Comparison of ENCODE assay signal across 9 cellular contexts in the genomic region with DNA sequence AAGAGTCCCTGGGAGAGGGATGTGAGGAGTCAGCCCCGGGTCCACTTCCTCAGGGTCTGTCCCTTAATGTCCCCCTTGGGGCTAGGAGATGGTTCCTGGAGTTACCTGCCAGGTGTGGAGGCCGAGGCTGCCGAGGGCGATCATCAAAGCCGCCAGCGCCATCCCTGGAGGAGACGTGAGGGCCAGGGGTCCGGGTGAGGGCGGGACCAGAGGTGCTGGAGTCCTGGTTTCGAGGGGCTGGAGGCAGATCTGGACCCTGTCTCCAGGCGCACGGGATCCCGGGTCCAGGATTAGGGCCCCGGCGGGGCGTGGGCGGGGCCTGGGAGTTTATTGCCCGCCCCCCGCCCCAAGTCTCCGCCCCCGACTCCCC. TPM values are rescaled to one million over a fixed set of nuclear protein-coding genes. Genes with fewer than 3 reads are reported as not detected.
A peak's percentile ranks its signal among the peaks of the same experiment; 100 is the strongest.
DNase-seq lines count a peak whose midpoint lies in the region; ATAC-seq and TF ChIP-seq lines count a peak whose summit lies in the region.
"Had no signal": no experiment of that assay in that cellular context is flagged by ENCODE, and none has a peak within 500 bp of the region (broad histone marks: within the 10 kb centered on the region; RNA-seq: fewer than 3 reads in every experiment).

A gene with protein sequence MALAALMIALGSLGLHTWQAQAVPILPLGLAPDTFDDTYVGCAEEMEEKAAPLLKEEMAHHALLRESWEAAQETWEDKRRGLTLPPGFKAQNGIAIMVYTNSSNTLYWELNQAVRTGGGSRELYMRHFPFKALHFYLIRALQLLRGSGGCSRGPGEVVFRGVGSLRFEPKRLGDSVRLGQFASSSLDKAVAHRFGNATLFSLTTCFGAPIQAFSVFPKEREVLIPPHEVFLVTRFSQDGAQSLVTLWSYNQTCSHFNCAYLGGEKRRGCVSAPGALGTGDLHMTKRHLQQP (minus strand): TSS at position 292 of the 370 bp plus-strand sequence. CDS start 130 bp downstream, at position 162.

- H3K4me1 ChIP-seq in CD4-positive, alpha-beta memory T cell (ENCODE audit: insufficient read depth, low read length) = peaks cover 10% of the 10 kb centered on the region
- peaks cover 6% of the 10 kb centered on the region for H3K4me1 ChIP-seq in parathyroid adenoma

- H3K4me3 ChIP-seq in CD4-positive, alpha-beta memory T cell (ENCODE audit: low read length in 2 of 2) = peak within 1 kb of the TSS in 1 of 2 donors; percentile 51
- peak within 1 kb of the TSS; percentile 80 for H3K4me3 ChIP-seq in SK-N-MC
- H3K4me3 ChIP-seq in fibroblast of mammary gland (ENCODE audit: control insufficient read depth, low read depth, low read length) = peak within 1 kb of the TSS; percentile 43
- peak within 1 kb of the TSS; percentile 53 for H3K4me3 ChIP-seq in parathyroid adenoma (ENCODE audit: low read depth, low read length)

- peak within 1 kb of the TSS; percentile 70 for H3K4me2 ChIP-seq in parathyroid adenoma (ENCODE audit: low read length)

- H3K9me3 Mint-ChIP-seq in CD4-positive, alpha-beta memory T cell = no peaks in the 10 kb centered on the region

- POLR2A ChIA-PET in CD4-positive, alpha-beta memory T cell (lab: Charles Lee; ENCODE audit: partially characterized antibody) = no interaction called here

- H3K9ac ChIP-seq in SK-N-MC (ENCODE audit: insufficient read length) = peak within 1 kb of the TSS; percentile 47
- H3K9ac ChIP-seq in parathyroid adenoma = no peak within 1 kb of the TSS

- H3K4me1 Mint-ChIP-seq in CD4-positive, alpha-beta memory T cell = peaks cover 3 to 13% (median 9%) of the 10 kb centered on the region in 4 donors

- no peak for TF ChIP-seq CTCF in fibroblast of mammary gland (conservative IDR thresholded peaks at IDR 0.05; ENCODE audit: control insufficient read depth, insufficient read depth, low read depth, low read length)
- TF ChIP-seq CTCF in parathyroid adenoma (IDR thresholded peaks at IDR 0.05) = no peak

- intact Hi-C loops in CD4-positive, alpha-beta memory T cell (cut with micrococcal nuclease) = no loop called here

- peaks cover 5% of the 10 kb centered on the region for H3K27me3 ChIP-seq in CD4-positive, alpha-beta memory T cell (ENCODE audit: insufficient read depth, low read length)
- H3K27me3 ChIP-seq in parathyroid adenoma (ENCODE audit: control insufficient read depth, insufficient read depth, low read length) = no peaks in the 10 kb centered on the region

- H3K27ac Mint-ChIP-seq in CD4-positive, alpha-beta memory T cell = peak within 1 kb of the TSS in 3 of 7 donors; percentile 37 to 82 (median 41)

- no peak for ATAC-seq in GM19035 (IDR thresholded peaks at IDR 0.05; ENCODE audit: unreplicated experiment)

- H2AFZ ChIP-seq in parathyroid adenoma = peak within 1 kb of the TSS; percentile 77

- CTCF ChIA-PET in CD4-positive, alpha-beta memory T cell (lab: Charles Lee; ENCODE audit: partially characterized antibody) = no interaction called here

- H3K27me3 Mint-ChIP-seq in CD4-positive, alpha-beta memory T cell = peaks cover 11 to 17% of the 10 kb centered on the region in 2 donors

- H3K4me3 Mint-ChIP-seq in CD4-positive, alpha-beta memory T cell = peak within 1 kb of the TSS; percentile 67 to 91 (median 80)

- DNase-seq in CD4-positive, alpha-beta memory T cell = no peak
- no peak for DNase-seq in SK-N-MC (ENCODE audit: low read depth, low spot score)
- DNase-seq in fibroblast of mammary gland (ENCODE audit: low read depth) = no peak
- no peak for DNase-seq in DMS79 (lab: John Stamatoyannopoulos, UW)
- DNase-seq in stimulated activated CD4-positive, alpha-beta T cell treated with anti-CD3 and anti-CD28 coated beads, Interleukin-1b, Interleukin-23, amount 100 ng/mL, for 48 hours = no peak
- no peak for DNase-seq in SW 1271 (lab: John Stamatoyannopoulos, UW)

- H3K9me3 ChIP-seq in CD4-positive, alpha-beta memory T cell (ENCODE audit: control insufficient read depth in 1 of 2, low read length in 2 of 2) = no peaks in the 10 kb centered on the region
- H3K9me3 ChIP-seq in SK-N-MC (ENCODE audit: low read depth, low read length) = no peaks in the 10 kb centered on the region
- no peaks in the 10 kb centered on the region for H3K9me3 ChIP-seq in parathyroid adenoma (ENCODE audit: control insufficient read depth, low read length)

- H3K27ac ChIP-seq in CD4-positive, alpha-beta memory T cell (ENCODE audit: low read depth, low read length) = no peak within 1 kb of the TSS
- H3K27ac ChIP-seq in SK-N-MC (no peak within 1 kb of the TSS), parathyroid adenoma (no peak within 1 kb of the TSS)

- H3K36me3 ChIP-seq in CD4-positive, alpha-beta memory T cell (ENCODE audit: insufficient read depth, low read length) = no peaks in the 10 kb centered on the region
- H3K36me3 ChIP-seq in SK-N-MC (ENCODE audit: insufficient read depth, low read length) (no peaks in the 10 kb centered on the region), parathyroid adenoma (ENCODE audit: control insufficient read depth, insufficient read depth, low read length) (no peaks in the 10 kb centered on the region)

- H3K79me2 ChIP-seq in parathyroid adenoma = no peaks in the 10 kb centered on the region

- H3K36me3 Mint-ChIP-seq in CD4-positive, alpha-beta memory T cell = no peaks in the 10 kb centered on the region

RNA-seq across cellular contexts. Expression of the gene that starts here (rescaled TPM):
- total RNA-seq in CD4-positive, alpha-beta memory T cell = not detected
- not detected for polyA plus RNA-seq in CD4-positive, alpha-beta memory T cell
- total RNA-seq: lung microvascular endothelial cell had no signal
